In the genomic region with DNA sequence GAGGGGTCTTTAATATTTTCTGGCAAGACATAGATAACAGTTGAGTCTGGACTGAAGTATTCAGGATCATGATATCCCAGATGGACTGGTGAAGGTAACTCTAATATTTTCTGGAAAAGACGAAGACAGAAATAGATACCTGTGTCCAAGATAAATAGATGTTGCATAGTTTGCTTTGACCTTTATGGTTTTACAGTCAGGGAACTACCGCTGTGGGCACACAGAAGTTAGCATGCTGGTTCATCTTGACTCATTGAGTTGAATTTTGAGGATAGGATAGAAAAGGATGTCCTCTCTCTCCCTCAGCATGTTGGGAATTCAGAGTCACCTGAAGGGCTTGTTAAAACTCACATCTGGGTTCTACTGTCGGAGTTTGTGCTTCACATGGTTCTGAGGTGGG, we compare ENCODE assay signal across 19 cellular contexts. TPM values are rescaled to one million over a fixed set of nuclear protein-coding genes. Genes with fewer than 3 reads are reported as not detected.
"Had no signal": no experiment of that assay in that cellular context is flagged by ENCODE, and none has a peak within 500 bp of the region (broad histone marks: within the 10 kb centered on the region; RNA-seq: fewer than 3 reads in every experiment).

No MANE protein-coding gene starts in this region.

- H3K27ac ChIP-seq: coronary artery, dorsolateral prefrontal cortex, esophagus squamous epithelium, gastrocnemius medialis, heart right ventricle, left lung, lower lobe of right lung had no signal

- ATAC-seq: gastrocnemius medialis, heart right ventricle, left cardiac atrium, left lung, left ventricle myocardium superior, lower lobe of right lung, mucosa of descending colon had no signal

- DNase-seq: dermis blood vessel endothelial cell; dorsolateral prefrontal cortex; effector CD4-positive, alpha-beta T cell; effector memory CD4-positive, alpha-beta T cell; esophagus squamous epithelium; gastrocnemius medialis; glutamatergic neuron; head of caudate nucleus; heart right ventricle; hippocampal formation; left cardiac atrium; left lung; left ventricle myocardium superior; lower lobe of right lung; mucosa of descending colon; naive B cell had no signal

- H3K9me3 ChIP-seq: esophagus squamous epithelium, gastrocnemius medialis, heart right ventricle, left lung, lower lobe of right lung, mucosa of descending colon had no signal

- H3K4me1 ChIP-seq: esophagus squamous epithelium, gastrocnemius medialis, heart right ventricle, left lung, lower lobe of right lung had no signal

- H3K27me3 ChIP-seq: dorsolateral prefrontal cortex, esophagus squamous epithelium, gastrocnemius medialis, heart right ventricle, left lung had no signal

- H3K4me3 ChIP-seq: coronary artery, dorsolateral prefrontal cortex, esophagus squamous epithelium, gastrocnemius medialis, heart right ventricle, left lung, lower lobe of right lung, mucosa of descending colon had no signal

- H3K36me3 ChIP-seq: esophagus squamous epithelium, gastrocnemius medialis, heart right ventricle, left lung, lower lobe of right lung had no signal

RNA-seq across cellular contexts. Expression of a gene that starts 20.8 kb away (rescaled TPM):
- total RNA-seq: endothelial cell of umbilical vein, epithelial cell of proximal tubule had no signal
